Comparison of ENCODE assay signal across 16 cellular contexts in the genomic region with DNA sequence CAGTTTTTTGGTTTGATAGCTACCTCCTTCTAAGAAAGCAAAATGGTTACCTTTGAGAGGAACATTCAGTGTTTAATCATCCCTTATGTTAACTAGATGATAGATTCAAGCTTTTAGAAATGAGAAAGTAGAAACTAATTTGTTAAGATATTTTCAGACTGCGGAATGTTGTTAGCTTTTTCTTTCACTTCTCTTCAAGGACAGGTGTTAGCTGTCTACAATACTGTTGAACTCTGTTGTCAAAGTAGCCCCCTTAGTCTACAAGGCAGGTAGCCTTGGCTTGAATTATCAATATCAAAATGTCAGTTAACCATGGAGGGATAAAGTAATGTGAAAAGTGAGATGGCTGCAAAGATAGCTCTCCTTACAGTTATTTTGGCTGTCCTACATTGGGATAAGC. TPM values are rescaled to one million over a fixed set of nuclear protein-coding genes. Genes with fewer than 3 reads are reported as not detected.
DNase-seq lines count a peak whose midpoint lies in the region; ATAC-seq and TF ChIP-seq lines count a peak whose summit lies in the region.
"Had no signal": no experiment of that assay in that cellular context is flagged by ENCODE, and none has a peak within 500 bp of the region (broad histone marks: within the 10 kb centered on the region; RNA-seq: fewer than 3 reads in every experiment).

No MANE protein-coding gene starts in this region.

- no peaks in the 10 kb centered on the region for H3K27me3 Mint-ChIP-seq in natural killer cell (ENCODE audit: low read depth in 2 of 2)
- H3K27me3 Mint-ChIP-seq in natural killer cell treated with Interleukin-12 subunit alpha and Interleukin-12 subunit beta and Interleukin-15 and Interleukin-18, amount 100 ng/mL, for 72 hours, result no peaks in the 10 kb centered on the region
- no peaks in the 10 kb centered on the region for H3K27me3 Mint-ChIP-seq in brain

- peak overlapping the region; percentile 34 to 71 for H3K27ac ChIP-seq in testis
- H3K27ac ChIP-seq: KMS-11 had no signal

- H3K36me3 Mint-ChIP-seq in natural killer cell (peaks cover 13% of the 10 kb centered on the region), brain (peaks cover 69% of the 10 kb centered on the region)
- H3K36me3 Mint-ChIP-seq in natural killer cell treated with Interleukin-12 subunit alpha and Interleukin-12 subunit beta and Interleukin-15 and Interleukin-18, amount 100 ng/mL, for 72 hours, result peaks cover 10% of the 10 kb centered on the region

- H3K4me3 ChIP-seq in testis, result no peak overlapping the region

- 67 to 84% methylated on average over 1 of the region's 1 CpG for WGBS in testis, 2 donors

- no peaks in the 10 kb centered on the region for H3K36me3 ChIP-seq in testis (ENCODE audit: low read depth, missing control alignments)

- H3K4me1 Mint-ChIP-seq in natural killer cell, result peaks cover 14 to 17% of the 10 kb centered on the region in 2 donors
- peaks cover 10 to 16% of the 10 kb centered on the region in 2 donors for H3K4me1 Mint-ChIP-seq in natural killer cell treated with Interleukin-12 subunit alpha and Interleukin-12 subunit beta and Interleukin-15 and Interleukin-18, amount 100 ng/mL, for 72 hours (ENCODE audit: low read depth in 2 of 2)
- H3K4me1 Mint-ChIP-seq in brain, result peaks cover 32% of the 10 kb centered on the region

- H3K9me3 ChIP-seq in testis, result no peaks in the 10 kb centered on the region
- H3K9me3 ChIP-seq: BE2C had no signal

- peaks cover 22% of the 10 kb centered on the region for H3K4me1 ChIP-seq in testis
- H3K4me1 ChIP-seq: BE2C had no signal

- TF ChIP-seq POLR2A in testis (IDR thresholded peaks at IDR 0.05), result no peak

- TF ChIP-seq CTCF in natural killer cell (IDR thresholded peaks at IDR 0.05) (no peak), brain (conservative IDR thresholded peaks at IDR 0.05) (no peak), testis (IDR thresholded peaks at IDR 0.05) (no peak)

- ATAC-seq in natural killer cell, result no peak
- no peak for ATAC-seq in natural killer cell treated with Interleukin-12 subunit alpha and Interleukin-12 subunit beta and Interleukin-15 and Interleukin-18, amount 100 ng/mL, for 72 hours
- ATAC-seq in GM21447 (IDR thresholded peaks at IDR 0.05; ENCODE audit: unreplicated experiment), result peak; percentile 44
- no peak for ATAC-seq in GM21367 (IDR thresholded peaks at IDR 0.05; ENCODE audit: unreplicated experiment)
- ATAC-seq: PC-3 had no signal

- H3K9me3 Mint-ChIP-seq in natural killer cell (no peaks in the 10 kb centered on the region), brain (no peaks in the 10 kb centered on the region)
- H3K9me3 Mint-ChIP-seq in natural killer cell treated with Interleukin-12 subunit alpha and Interleukin-12 subunit beta and Interleukin-15 and Interleukin-18, amount 100 ng/mL, for 72 hours, result no peaks in the 10 kb centered on the region

- DNase-seq in natural killer cell, result no peak
- DNase-seq in natural killer cell treated with Interleukin-12 subunit alpha and Interleukin-12 subunit beta and Interleukin-15 and Interleukin-18, amount 100 ng/mL, for 72 hours (ENCODE audit: low spot score), result no peak
- DNase-seq in testis, result no peak
- no peak for DNase-seq in NCI-H774 (lab: John Stamatoyannopoulos, UW)
- no peak for DNase-seq in nucleus accumbens (lab: John Stamatoyannopoulos, UW)
- DNase-seq: ACHN, BE2C, NCI-H1105, NCI-H1694 treated with DMSO at 0.1 percent for 48 hours, NCI-H345, NCI-H69, PC-3 had no signal

- H3K27ac Mint-ChIP-seq in natural killer cell (peak overlapping the region; percentile 33 to 56), brain (peak overlapping the region in 3 of 5 experiments; percentile 11 to 87 (median 79))
- no peak overlapping the region for H3K27ac Mint-ChIP-seq in natural killer cell treated with Interleukin-12 subunit alpha and Interleukin-12 subunit beta and Interleukin-15 and Interleukin-18, amount 100 ng/mL, for 72 hours

- H3K4me3 Mint-ChIP-seq in natural killer cell, result no peak overlapping the region
- no peak overlapping the region for H3K4me3 Mint-ChIP-seq in natural killer cell treated with Interleukin-12 subunit alpha and Interleukin-12 subunit beta and Interleukin-15 and Interleukin-18, amount 100 ng/mL, for 72 hours
- H3K4me3 Mint-ChIP-seq in brain, result no peak overlapping the region

- no peaks in the 10 kb centered on the region for H3K27me3 ChIP-seq in testis
- H3K27me3 ChIP-seq: BE2C had no signal

- intact Hi-C loops in natural killer cell (cut with micrococcal nuclease) (no loop called here), testis (cut with DNase I; ENCODE audit: low total_unique reads) (no loop called here)

RNA-seq across cellular contexts. Expression of gene MAPK1IP1L, which starts 14.8 kb away (rescaled TPM):
- total RNA-seq in natural killer cell (100 to 1,000 TPM; 119 to 140 (median 127) TPM), testis (100 to 1,000 TPM; 105 to 146 TPM)
- total RNA-seq in natural killer cell treated with Interleukin-12 subunit alpha and Interleukin-12 subunit beta and Interleukin-15 and Interleukin-18, amount 100 ng/mL, for 72 hours, result 100 to 1,000 TPM in 1 of 2 donors, 10 to 100 TPM in 1; 99.7 to 119 TPM
- polyA plus RNA-seq in brain (ENCODE audit: insufficient read depth, low read depth, low replicate concordance) (91.1 TPM), testis (ENCODE audit: insufficient read depth, low read depth, low replicate concordance) (87.0 TPM)

RNA-seq across cellular contexts. Expression of gene SOCS4, which starts 39.2 kb away (rescaled TPM):
- total RNA-seq in natural killer cell, result 10 to 100 TPM; 17.6 to 21.9 (median 21.9) TPM
- 10 to 100 TPM; 36.5 to 50.9 TPM for total RNA-seq in natural killer cell treated with Interleukin-12 subunit alpha and Interleukin-12 subunit beta and Interleukin-15 and Interleukin-18, amount 100 ng/mL, for 72 hours
- 3.2 TPM for polyA plus RNA-seq in brain (ENCODE audit: insufficient read depth, low read depth, low replicate concordance)
- 10 to 100 TPM in 1 of 2 donors, 1 to 10 TPM in 1; 7.7 to 11.4 TPM for total RNA-seq in testis
- 7.5 TPM for polyA plus RNA-seq in testis (ENCODE audit: insufficient read depth, low read depth, low replicate concordance)

RNA-seq across cellular contexts. Expression of gene WDHD1, which starts 39.3 kb away (rescaled TPM):
- 1 to 10 TPM; 4.5 to 5.4 (median 5.3) TPM for total RNA-seq in natural killer cell
- total RNA-seq in natural killer cell treated with Interleukin-12 subunit alpha and Interleukin-12 subunit beta and Interleukin-15 and Interleukin-18, amount 100 ng/mL, for 72 hours, result 10 to 100 TPM; 33.6 to 51.3 TPM
- polyA plus RNA-seq in brain (ENCODE audit: insufficient read depth, low read depth, low replicate concordance), result 7.4 TPM
- 10 to 100 TPM in 1 of 2 donors, 1 to 10 TPM in 1; 9.0 to 10.4 TPM for total RNA-seq in testis
- polyA plus RNA-seq in testis (ENCODE audit: insufficient read depth, low read depth, low replicate concordance), result 5.2 TPM

Comparison
In these comparisons a context has a peak if more than half of its experiments do, and no peak if none do; other contexts are left out.
1. H3K27ac Mint-ChIP-seq: peak in natural killer cell (2 of 2) and brain (3 of 5); none in natural killer cell treated with Interleukin-12 subunit alpha and Interleukin-12 subunit beta and Interleukin-15 and Interleukin-18, amount 100 ng/mL, for 72 hours (0 of 2).